Comparison of ENCODE assay signal across 8 cellular contexts in the genomic region with DNA sequence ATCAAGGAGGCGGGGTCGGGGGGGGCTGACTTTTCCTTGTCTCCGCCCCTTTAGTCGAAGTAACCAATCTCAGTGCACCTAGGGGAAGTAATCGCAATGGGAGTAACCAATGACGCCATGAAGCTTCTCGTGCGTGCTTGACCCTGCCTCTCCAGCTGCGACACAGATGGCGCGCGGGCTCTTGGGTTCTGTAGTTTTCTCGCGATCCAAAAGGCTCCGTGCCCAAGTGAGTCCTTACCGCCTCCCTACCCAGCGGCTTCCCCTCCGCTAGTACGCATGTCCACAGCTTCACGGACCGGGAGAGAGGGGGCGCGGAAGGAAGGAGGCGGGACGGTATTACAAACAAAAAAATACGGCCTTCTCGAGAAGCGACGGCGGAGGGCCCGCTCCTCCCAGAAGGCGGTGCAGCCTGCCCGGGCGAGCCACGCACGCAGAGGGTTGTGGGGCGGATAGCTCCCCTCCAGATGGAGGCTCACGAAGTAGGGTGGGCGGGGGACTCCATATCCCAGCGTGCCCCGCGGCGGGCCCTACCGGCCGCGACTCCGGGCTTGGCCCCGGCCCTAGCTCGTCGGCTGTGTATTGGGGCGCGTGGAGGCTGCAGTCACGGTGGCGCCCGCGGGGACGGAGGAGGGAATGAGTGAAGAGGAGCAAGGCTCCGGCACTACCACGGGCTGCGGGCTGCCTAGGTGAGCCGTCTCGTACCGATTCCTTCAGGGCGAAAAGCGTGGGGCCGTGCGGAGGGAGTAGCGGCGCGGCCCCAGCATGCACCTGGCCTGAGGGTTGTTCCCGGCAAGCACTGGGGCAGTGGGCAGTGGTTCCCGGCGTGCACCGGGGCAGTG. TPM values are rescaled to one million over a fixed set of nuclear protein-coding genes. Genes with fewer than 3 reads are reported as not detected.
A peak's percentile ranks its signal among the peaks of the same experiment; 100 is the strongest.
DNase-seq lines count a peak whose midpoint lies in the region; ATAC-seq, FAIRE-seq and TF ChIP-seq lines count a peak whose summit lies in the region.

A gene with protein sequence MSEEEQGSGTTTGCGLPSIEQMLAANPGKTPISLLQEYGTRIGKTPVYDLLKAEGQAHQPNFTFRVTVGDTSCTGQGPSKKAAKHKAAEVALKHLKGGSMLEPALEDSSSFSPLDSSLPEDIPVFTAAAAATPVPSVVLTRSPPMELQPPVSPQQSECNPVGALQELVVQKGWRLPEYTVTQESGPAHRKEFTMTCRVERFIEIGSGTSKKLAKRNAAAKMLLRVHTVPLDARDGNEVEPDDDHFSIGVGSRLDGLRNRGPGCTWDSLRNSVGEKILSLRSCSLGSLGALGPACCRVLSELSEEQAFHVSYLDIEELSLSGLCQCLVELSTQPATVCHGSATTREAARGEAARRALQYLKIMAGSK (plus strand): TSS at position 508 of the 839 bp plus-strand sequence. CDS start 126 bp downstream, at position 634.

- H3K27me3 ChIP-seq in bronchial epithelial cell (ENCODE audit: control insufficient read depth, insufficient read depth, low read length): no peaks in the 10 kb centered on the region
- no peaks in the 10 kb centered on the region for H3K27me3 ChIP-seq in small intestine (ENCODE audit: control insufficient read depth in 2 of 2, insufficient read depth in 2 of 2, low read length in 2 of 2)

- no peak for FAIRE-seq in bronchial epithelial cell (lab: Jason Lieb, UNC)
- FAIRE-seq in small intestine (lab: Jason Lieb, UNC): peak; percentile 73

- peaks cover 4 to 5% of the 10 kb centered on the region in 2 donors for H3K4me1 ChIP-seq in small intestine (ENCODE audit: control insufficient read depth in 2 of 2, insufficient read depth in 1 of 2, low read depth in 1 of 2, low read length in 1 of 2)

- H3K4me3 ChIP-seq in AG04449 (ENCODE audit: low read depth, low read length): peak within 1 kb of the TSS; percentile 83
- peak within 1 kb of the TSS; percentile 63 for H3K4me3 ChIP-seq in WI38 (ENCODE audit: low read depth, low read length)
- peak within 1 kb of the TSS; percentile 70 for H3K4me3 ChIP-seq in bronchial epithelial cell (ENCODE audit: low read depth, low read length)
- H3K4me3 ChIP-seq in small intestine (ENCODE audit: low read depth in 1 of 2, low read length in 2 of 2): peak within 1 kb of the TSS; percentile 56 to 65

- WGBS in small intestine, 3 donors: 0% methylated on average over 66 to 74 of the region's 74 CpGs

- POLR2A ChIA-PET in AG04449 (lab: Yijun Ruan, JAX): interaction anchor here (0.6 to 2.0 kb wide), 18 partner anchors 9 to 320 kb away, joined by 3 to 12 read pairs (median 4); a partner anchor contains a TSS

- H3K27ac ChIP-seq in small intestine (ENCODE audit: low read depth in 1 of 2, low read length in 1 of 2): peak within 1 kb of the TSS; percentile 88 to 98

- CTCF ChIA-PET in AG04449 (lab: Yijun Ruan, JAX): interaction anchor here (1.3 to 5.3 kb wide), 8 partner anchors 9 to 193 kb away, joined by 3 to 22 read pairs (median 6); a partner anchor contains a TSS

- H3K9me3 ChIP-seq in small intestine (ENCODE audit: control insufficient read depth, low read depth): no peaks in the 10 kb centered on the region

- H3K36me3 ChIP-seq in bronchial epithelial cell (ENCODE audit: control insufficient read depth, insufficient read depth, low read length): peaks cover 9% of the 10 kb centered on the region
- no peaks in the 10 kb centered on the region for H3K36me3 ChIP-seq in small intestine (ENCODE audit: control insufficient read depth in 2 of 2, insufficient read depth in 2 of 2, low read length in 2 of 2)

- DNase-seq in AG04449 (ENCODE audit: low read depth, low spot score) (peak; percentile 98), NCI-H2227 treated with DMSO at 0.1 percent for 48 hours (lab: John Stamatoyannopoulos, UW) (peak; percentile 98), bronchial epithelial cell (ENCODE audit: low read depth) (peak; percentile 98), iPS-NIHi11 (ENCODE audit: low spot score) (peak; percentile 92), small intestine (peak; percentile 100)

- TF ChIP-seq CTCF in AG04449 (IDR thresholded peaks at IDR 0.05; ENCODE audit: insufficient read depth, low read length, missing control alignments): no peak
- TF ChIP-seq CTCF in WI38 (IDR thresholded peaks at IDR 0.05; ENCODE audit: low read depth, low read length): no peak
- no peak for TF ChIP-seq CTCF in bronchial epithelial cell (IDR thresholded peaks at IDR 0.05; ENCODE audit: insufficient read depth, low read length, severe bottlenecking)

- peak; percentile 83 for ATAC-seq in GM18907 (IDR thresholded peaks at IDR 0.05; ENCODE audit: unreplicated experiment)
- ATAC-seq in HG03159 (IDR thresholded peaks at IDR 0.05; ENCODE audit: unreplicated experiment): peak; percentile 76

RNA-seq across cellular contexts. Expression of the gene that starts here (rescaled TPM):
- total RNA-seq in bronchial epithelial cell: 27.6 and 32.4 TPM in 2 replicates
- polyA plus RNA-seq in small intestine: 10 to 100 TPM; 18.9 to 31.0 (median 23.5) TPM

Comparison
In these comparisons a context has a peak if more than half of its experiments do, and no peak if none do; other contexts are left out.
1. Peak in every context shown above with its lines: DNase-seq, ATAC-seq, H3K4me3 ChIP-seq and H3K27ac ChIP-seq.